In the genomic region with DNA sequence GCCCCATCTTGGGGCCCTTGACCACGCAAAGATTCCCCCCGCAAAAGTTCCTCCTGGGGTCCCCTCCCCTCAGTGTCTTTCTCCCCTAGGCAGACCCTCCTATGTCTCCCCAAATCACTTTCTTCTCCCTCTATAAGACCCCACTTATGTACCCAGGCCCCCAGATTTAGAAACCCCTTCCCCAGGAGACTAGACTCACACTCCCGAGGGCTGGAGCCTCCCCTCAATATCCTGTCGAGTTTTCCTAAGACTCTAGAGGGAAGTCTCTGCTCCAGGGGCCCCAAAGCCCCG, we compare ENCODE assay signal across 1 cellular context.
A peak's percentile ranks its signal among the peaks of the same experiment; 100 is the strongest.
TF ChIP-seq lines count a peak whose summit lies in the region.

No MANE protein-coding gene starts in this region.

TF ChIP-seq in K562, 482 proteins besides CTCF, POLR2A, EP300 and RAD21:
- TF ChIP-seq POLR2H (tag; IDR thresholded peaks at IDR 0.05; ENCODE audit: low read depth) (0 out of 2 replicates have a peak, but pooled peaks have one; percentile 24), CBX3 (IDR thresholded peaks at IDR 0.05; ENCODE audit: borderline replicate concordance in 1 of 2, low read length in 2 of 2) (no peak), WHSC1 (IDR thresholded peaks at IDR 0.05; ENCODE audit: low read length) (no peak), RCOR1 (IDR thresholded peaks at IDR 0.05; ENCODE audit: borderline replicate concordance in 1 of 2, low read depth in 2 of 2, low read length in 2 of 2) (no peak), KHSRP (IDR thresholded peaks at IDR 0.05) (no peak), RAD51 (IDR thresholded peaks at IDR 0.05; ENCODE audit: borderline replicate concordance, low read depth) (0 out of 2 replicates have a peak, but pooled peaks have one; percentile 82), ZNF644 (tag; IDR thresholded peaks at IDR 0.05; ENCODE audit: low read depth) (no peak), SIN3A (IDR thresholded peaks at IDR 0.05; ENCODE audit: borderline replicate concordance in 2 of 2, control insufficient read depth in 1 of 2, low read depth in 2 of 2, low read length in 2 of 2) (0 out of 4 replicates have a peak, but pooled peaks of 1 of the 2 experiments have one; percentile 6), ZNF212 (CRISPR knock-in tag; IDR thresholded peaks at IDR 0.05) (no peak), NKRF (IDR thresholded peaks at IDR 0.05; ENCODE audit: borderline replicate concordance) (no peak)
- TF ChIP-seq, protein P1, sequence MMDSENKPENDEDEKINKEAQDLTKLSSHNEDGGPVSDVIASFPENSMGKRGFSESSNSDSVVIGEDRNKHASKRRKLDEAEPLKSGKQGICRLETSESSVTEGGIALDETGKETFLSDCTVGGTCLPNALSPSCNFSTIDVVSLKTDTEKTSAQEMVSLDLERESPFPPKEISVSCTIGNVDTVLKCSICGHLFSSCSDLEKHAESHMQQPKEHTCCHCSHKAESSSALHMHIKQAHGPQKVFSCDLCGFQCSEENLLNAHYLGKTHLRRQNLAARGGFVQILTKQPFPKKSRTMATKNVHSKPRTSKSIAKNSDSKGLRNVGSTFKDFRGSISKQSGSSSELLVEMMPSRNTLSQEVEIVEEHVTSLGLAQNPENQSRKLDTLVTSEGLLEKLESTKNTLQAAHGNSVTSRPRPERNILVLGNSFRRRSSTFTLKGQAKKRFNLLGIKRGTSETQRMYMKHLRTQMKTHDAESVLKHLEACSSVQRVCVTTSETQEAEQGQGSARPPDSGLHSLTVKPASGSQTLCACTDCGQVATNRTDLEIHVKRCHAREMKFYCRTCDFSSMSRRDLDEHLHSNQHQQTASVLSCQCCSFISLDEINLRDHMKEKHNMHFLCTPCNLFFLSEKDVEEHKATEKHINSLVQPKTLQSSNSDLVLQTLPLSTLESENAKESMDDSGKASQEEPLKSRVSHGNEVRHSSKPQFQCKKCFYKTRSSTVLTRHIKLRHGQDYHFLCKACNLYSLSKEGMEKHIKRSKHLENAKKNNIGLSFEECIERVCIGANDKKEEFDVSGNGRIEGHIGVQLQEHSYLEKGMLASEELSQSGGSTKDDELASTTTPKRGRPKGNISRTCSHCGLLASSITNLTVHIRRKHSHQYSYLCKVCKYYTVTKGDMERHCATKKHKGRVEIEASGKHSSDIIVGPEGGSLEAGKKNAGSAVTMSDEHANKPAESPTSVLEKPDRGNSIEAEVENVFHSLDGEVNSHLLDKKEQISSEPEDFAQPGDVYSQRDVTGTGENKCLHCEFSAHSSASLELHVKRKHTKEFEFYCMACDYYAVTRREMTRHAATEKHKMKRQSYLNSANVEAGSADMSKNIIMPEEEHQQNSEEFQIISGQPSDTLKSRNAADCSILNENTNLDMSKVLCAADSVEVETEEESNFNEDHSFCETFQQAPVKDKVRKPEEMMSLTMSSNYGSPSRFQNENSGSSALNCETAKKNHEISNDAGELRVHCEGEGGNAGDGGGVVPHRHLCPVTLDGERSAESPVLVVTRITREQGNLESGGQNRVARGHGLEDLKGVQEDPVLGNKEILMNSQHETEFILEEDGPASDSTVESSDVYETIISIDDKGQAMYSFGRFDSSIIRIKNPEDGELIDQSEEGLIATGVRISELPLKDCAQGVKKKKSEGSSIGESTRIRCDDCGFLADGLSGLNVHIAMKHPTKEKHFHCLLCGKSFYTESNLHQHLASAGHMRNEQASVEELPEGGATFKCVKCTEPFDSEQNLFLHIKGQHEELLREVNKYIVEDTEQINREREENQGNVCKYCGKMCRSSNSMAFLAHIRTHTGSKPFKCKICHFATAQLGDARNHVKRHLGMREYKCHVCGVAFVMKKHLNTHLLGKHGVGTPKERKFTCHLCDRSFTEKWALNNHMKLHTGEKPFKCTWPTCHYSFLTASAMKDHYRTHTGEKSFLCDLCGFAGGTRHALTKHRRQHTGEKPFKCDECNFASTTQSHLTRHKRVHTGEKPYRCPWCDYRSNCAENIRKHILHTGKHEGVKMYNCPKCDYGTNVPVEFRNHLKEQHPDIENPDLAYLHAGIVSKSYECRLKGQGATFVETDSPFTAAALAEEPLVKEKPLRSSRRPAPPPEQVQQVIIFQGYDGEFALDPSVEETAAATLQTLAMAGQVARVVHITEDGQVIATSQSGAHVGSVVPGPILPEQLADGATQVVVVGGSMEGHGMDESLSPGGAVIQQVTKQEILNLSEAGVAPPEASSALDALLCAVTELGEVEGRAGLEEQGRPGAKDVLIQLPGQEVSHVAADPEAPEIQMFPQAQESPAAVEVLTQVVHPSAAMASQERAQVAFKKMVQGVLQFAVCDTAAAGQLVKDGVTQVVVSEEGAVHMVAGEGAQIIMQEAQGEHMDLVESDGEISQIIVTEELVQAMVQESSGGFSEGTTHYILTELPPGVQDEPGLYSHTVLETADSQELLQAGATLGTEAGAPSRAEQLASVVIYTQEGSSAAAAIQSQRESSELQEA (IDR thresholded peaks at IDR 0.05; ENCODE audit: low read depth) = 0 out of 2 replicates have a peak, but pooled peaks have one; percentile 39
- TF ChIP-seq, protein P2, sequence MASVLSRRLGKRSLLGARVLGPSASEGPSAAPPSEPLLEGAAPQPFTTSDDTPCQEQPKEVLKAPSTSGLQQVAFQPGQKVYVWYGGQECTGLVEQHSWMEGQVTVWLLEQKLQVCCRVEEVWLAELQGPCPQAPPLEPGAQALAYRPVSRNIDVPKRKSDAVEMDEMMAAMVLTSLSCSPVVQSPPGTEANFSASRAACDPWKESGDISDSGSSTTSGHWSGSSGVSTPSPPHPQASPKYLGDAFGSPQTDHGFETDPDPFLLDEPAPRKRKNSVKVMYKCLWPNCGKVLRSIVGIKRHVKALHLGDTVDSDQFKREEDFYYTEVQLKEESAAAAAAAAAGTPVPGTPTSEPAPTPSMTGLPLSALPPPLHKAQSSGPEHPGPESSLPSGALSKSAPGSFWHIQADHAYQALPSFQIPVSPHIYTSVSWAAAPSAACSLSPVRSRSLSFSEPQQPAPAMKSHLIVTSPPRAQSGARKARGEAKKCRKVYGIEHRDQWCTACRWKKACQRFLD (CRISPR knock-in tag; IDR thresholded peaks at IDR 0.05) = peak; percentile 67; the same call in 1 of the 2 replicates
- TF ChIP-seq, protein P3, sequence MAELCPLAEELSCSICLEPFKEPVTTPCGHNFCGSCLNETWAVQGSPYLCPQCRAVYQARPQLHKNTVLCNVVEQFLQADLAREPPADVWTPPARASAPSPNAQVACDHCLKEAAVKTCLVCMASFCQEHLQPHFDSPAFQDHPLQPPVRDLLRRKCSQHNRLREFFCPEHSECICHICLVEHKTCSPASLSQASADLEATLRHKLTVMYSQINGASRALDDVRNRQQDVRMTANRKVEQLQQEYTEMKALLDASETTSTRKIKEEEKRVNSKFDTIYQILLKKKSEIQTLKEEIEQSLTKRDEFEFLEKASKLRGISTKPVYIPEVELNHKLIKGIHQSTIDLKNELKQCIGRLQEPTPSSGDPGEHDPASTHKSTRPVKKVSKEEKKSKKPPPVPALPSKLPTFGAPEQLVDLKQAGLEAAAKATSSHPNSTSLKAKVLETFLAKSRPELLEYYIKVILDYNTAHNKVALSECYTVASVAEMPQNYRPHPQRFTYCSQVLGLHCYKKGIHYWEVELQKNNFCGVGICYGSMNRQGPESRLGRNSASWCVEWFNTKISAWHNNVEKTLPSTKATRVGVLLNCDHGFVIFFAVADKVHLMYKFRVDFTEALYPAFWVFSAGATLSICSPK (IDR thresholded peaks at IDR 0.05; ENCODE audit: borderline replicate concordance) = 0 out of 2 replicates have a peak, but pooled peaks have one; percentile 45
- TF ChIP-seq, protein P4, sequence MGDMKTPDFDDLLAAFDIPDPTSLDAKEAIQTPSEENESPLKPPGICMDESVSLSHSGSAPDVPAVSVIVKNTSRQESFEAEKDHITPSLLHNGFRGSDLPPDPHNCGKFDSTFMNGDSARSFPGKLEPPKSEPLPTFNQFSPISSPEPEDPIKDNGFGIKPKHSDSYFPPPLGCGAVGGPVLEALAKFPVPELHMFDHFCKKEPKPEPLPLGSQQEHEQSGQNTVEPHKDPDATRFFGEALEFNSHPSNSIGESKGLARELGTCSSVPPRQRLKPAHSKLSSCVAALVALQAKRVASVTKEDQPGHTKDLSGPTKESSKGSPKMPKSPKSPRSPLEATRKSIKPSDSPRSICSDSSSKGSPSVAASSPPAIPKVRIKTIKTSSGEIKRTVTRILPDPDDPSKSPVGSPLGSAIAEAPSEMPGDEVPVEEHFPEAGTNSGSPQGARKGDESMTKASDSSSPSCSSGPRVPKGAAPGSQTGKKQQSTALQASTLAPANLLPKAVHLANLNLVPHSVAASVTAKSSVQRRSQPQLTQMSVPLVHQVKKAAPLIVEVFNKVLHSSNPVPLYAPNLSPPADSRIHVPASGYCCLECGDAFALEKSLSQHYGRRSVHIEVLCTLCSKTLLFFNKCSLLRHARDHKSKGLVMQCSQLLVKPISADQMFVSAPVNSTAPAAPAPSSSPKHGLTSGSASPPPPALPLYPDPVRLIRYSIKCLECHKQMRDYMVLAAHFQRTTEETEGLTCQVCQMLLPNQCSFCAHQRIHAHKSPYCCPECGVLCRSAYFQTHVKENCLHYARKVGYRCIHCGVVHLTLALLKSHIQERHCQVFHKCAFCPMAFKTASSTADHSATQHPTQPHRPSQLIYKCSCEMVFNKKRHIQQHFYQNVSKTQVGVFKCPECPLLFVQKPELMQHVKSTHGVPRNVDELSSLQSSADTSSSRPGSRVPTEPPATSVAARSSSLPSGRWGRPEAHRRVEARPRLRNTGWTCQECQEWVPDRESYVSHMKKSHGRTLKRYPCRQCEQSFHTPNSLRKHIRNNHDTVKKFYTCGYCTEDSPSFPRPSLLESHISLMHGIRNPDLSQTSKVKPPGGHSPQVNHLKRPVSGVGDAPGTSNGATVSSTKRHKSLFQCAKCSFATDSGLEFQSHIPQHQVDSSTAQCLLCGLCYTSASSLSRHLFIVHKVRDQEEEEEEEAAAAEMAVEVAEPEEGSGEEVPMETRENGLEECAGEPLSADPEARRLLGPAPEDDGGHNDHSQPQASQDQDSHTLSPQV (IDR thresholded peaks at IDR 0.05) = 0 out of 2 replicates have a peak, but pooled peaks have one; percentile 2
- TF ChIP-seq, protein P5, sequence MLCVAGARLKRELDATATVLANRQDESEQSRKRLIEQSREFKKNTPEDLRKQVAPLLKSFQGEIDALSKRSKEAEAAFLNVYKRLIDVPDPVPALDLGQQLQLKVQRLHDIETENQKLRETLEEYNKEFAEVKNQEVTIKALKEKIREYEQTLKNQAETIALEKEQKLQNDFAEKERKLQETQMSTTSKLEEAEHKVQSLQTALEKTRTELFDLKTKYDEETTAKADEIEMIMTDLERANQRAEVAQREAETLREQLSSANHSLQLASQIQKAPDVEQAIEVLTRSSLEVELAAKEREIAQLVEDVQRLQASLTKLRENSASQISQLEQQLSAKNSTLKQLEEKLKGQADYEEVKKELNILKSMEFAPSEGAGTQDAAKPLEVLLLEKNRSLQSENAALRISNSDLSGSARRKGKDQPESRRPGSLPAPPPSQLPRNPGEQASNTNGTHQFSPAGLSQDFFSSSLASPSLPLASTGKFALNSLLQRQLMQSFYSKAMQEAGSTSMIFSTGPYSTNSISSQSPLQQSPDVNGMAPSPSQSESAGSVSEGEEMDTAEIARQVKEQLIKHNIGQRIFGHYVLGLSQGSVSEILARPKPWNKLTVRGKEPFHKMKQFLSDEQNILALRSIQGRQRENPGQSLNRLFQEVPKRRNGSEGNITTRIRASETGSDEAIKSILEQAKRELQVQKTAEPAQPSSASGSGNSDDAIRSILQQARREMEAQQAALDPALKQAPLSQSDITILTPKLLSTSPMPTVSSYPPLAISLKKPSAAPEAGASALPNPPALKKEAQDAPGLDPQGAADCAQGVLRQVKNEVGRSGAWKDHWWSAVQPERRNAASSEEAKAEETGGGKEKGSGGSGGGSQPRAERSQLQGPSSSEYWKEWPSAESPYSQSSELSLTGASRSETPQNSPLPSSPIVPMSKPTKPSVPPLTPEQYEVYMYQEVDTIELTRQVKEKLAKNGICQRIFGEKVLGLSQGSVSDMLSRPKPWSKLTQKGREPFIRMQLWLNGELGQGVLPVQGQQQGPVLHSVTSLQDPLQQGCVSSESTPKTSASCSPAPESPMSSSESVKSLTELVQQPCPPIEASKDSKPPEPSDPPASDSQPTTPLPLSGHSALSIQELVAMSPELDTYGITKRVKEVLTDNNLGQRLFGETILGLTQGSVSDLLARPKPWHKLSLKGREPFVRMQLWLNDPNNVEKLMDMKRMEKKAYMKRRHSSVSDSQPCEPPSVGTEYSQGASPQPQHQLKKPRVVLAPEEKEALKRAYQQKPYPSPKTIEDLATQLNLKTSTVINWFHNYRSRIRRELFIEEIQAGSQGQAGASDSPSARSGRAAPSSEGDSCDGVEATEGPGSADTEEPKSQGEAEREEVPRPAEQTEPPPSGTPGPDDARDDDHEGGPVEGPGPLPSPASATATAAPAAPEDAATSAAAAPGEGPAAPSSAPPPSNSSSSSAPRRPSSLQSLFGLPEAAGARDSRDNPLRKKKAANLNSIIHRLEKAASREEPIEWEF (CRISPR knock-in tag; IDR thresholded peaks at IDR 0.05) = 0 out of 2 replicates have a peak, but pooled peaks have one; percentile 14
